Comparison of ENCODE assay signal across 14 cellular contexts in the genomic region with DNA sequence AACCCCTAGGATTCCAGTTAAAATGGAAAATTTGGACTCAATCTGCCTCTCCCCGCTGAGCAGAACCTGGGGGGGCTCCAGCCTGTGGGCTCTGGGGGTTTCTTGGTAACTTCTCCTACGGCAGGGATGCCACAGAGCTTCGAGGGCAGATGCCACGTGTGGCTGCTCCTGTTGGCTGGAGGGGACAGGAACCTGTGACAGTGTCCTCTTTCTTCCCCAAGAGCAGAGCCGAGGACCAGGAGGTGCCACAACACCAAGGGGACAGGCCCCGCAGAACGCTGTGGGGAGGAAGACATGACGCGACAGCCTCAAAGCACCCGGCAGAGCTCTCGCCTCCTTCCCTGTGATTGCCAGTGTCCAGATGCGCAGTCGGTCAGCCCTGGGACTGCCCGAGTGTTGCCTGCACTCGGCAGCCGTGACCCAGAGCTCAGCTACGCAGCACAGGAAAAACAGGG.
DNase-seq lines count a peak whose midpoint lies in the region; ATAC-seq, FAIRE-seq and TF ChIP-seq lines count a peak whose summit lies in the region.
"Had no signal": no experiment of that assay in that cellular context is flagged by ENCODE, and none has a peak within 500 bp of the region (broad histone marks: within the 10 kb centered on the region; RNA-seq: fewer than 3 reads in every experiment).

No MANE protein-coding gene starts in this region.

- no peak overlapping the region for H3K18ac ChIP-seq in mesenchymal stem cell (ENCODE audit: low read depth in 1 of 2, low read length in 2 of 2)

- H3K27ac Mint-ChIP-seq in T-helper 2 cell treated with Interferon-gamma antibody and Interleukin-4, amounts not matched to agents 5 μg/mL and 100 μg/mL, for 36 hours: no peak overlapping the region
- H3K27ac Mint-ChIP-seq: effector memory CD8-positive, alpha-beta T cell had no signal

- no peaks in the 10 kb centered on the region for H3K79me1 ChIP-seq in mesenchymal stem cell (replicated peaks; ENCODE audit: low read length, poor library complexity, severe bottlenecking)

- TF ChIP-seq EP300 in K562 (IDR thresholded peaks at IDR 0.05; ENCODE audit: low read length): no peak
- TF ChIP-seq EP300 in upper lobe of left lung (IDR thresholded peaks at IDR 0.05): no peak

- H2BK5ac ChIP-seq in mesenchymal stem cell (ENCODE audit: low read depth, low read length, poor library complexity, severe bottlenecking): no peak overlapping the region

- no peak for FAIRE-seq in K562 (lab: Jason Lieb, UNC)

- no peak overlapping the region for H2BK12ac ChIP-seq in mesenchymal stem cell (ENCODE audit: low read length in 2 of 2)

- no TSS peak for BruUV-seq in K562 (replicated peaks; lab: Mats Ljungman, UMichigan)

- in situ Hi-C loops in K562 (cut with MboI): no loop called here

- H3K9me3 ChIP-seq in K562 (replicated peaks; ENCODE audit: control insufficient read depth, insufficient read depth, low read depth, low read length) (no peaks in the 10 kb centered on the region), mesenchymal stem cell (ENCODE audit: control insufficient read depth, low read length) (no peaks in the 10 kb centered on the region), upper lobe of left lung (no peaks in the 10 kb centered on the region)
- H3K9me3 ChIP-seq: SJSA1 had no signal

- H3K4ac ChIP-seq in mesenchymal stem cell (ENCODE audit: low read depth in 1 of 2, low read length in 2 of 2): no peak overlapping the region

- peak overlapping the region; percentile 75 for H2BK15ac ChIP-seq in mesenchymal stem cell (ENCODE audit: low read depth, poor library complexity, severe bottlenecking)

- intact Hi-C loops in K562 (cut with micrococcal nuclease): no loop called here

- H3K14ac ChIP-seq in mesenchymal stem cell (ENCODE audit: low read length in 2 of 2): no peak overlapping the region

- no peak for TF ChIP-seq RAD21 in K562 (CRISPR knock-in tag; conservative IDR thresholded peaks at IDR 0.05 in 1 of 2, IDR thresholded peaks at IDR 0.05 in 1 of 2)

- POLR2A ChIA-PET in K562 (lab: Yijun Ruan, JAX): interaction anchor here (0.6 kb wide), 1 partner anchor 182 kb away, joined by 3 read pairs; the partner anchor contains the start of gene LRRC28

- H3K27me3 Mint-ChIP-seq in T-helper 2 cell treated with Interferon-gamma antibody and Interleukin-4, amounts not matched to agents 5 μg/mL and 100 μg/mL, for 36 hours (ENCODE audit: low read depth): no peaks in the 10 kb centered on the region

- H3K27me3 ChIP-seq in K562 (ENCODE audit: control insufficient read depth in 2 of 2, insufficient read depth in 2 of 2, low read length in 2 of 2) (peaks cover 28 to 87% of the 10 kb centered on the region in 2 experiments), mesenchymal stem cell (ENCODE audit: control insufficient read depth in 1 of 2, insufficient read depth in 1 of 2, low read length in 2 of 2) (peaks cover 0 to 6% of the 10 kb centered on the region in 2 experiments), upper lobe of left lung (no peaks in the 10 kb centered on the region)
- H3K27me3 ChIP-seq: SJSA1 had no signal

- DNase-seq in activated gamma-delta T cell treated with Interleukin-2 at 50 U/mL for 16 hours (peak; percentile 2), activated gamma-delta T cell (lab: John Stamatoyannopoulos, UW) (no peak), K562 (ENCODE audit: extremely low read depth in 1 of 4, low spot score in 3 of 4) (no peak), mesenchymal stem cell (no peak), upper lobe of left lung (peak; percentile 20 to 38), pons (ENCODE audit: low spot score) (no peak), NCI-H1694 treated with DMSO at 0.1 percent for 48 hours (lab: John Stamatoyannopoulos, UW) (no peak)
- no peak for DNase-seq in T-helper 2 cell treated with Interferon-gamma antibody and Interleukin-4, amounts not matched to agents 5 μg/mL and 100 μg/mL, for 36 hours (ENCODE audit: low spot score)
- DNase-seq: activated T-cell treated with anti-CD3 and anti-CD28 coated beads, Interleukin-2, amount 50 U/mL, for 4 hours; effector memory CD8-positive, alpha-beta T cell; NCI-H187; NCI-H82 had no signal

- H3K9me3 Mint-ChIP-seq in T-helper 2 cell treated with Interferon-gamma antibody and Interleukin-4, amounts not matched to agents 5 μg/mL and 100 μg/mL, for 36 hours: no peaks in the 10 kb centered on the region
- H3K9me3 Mint-ChIP-seq: activated T-cell treated with anti-CD3 and anti-CD28 coated beads, Interleukin-2, amount 50 U/mL, for 4 hours; brain; effector memory CD8-positive, alpha-beta T cell had no signal

- CTCF ChIA-PET in K562 (lab: Yijun Ruan, JAX; ENCODE audit: low intra/inter-chr PET ratio): no interaction called here

- H3K4me1 ChIP-seq in K562 (replicated peaks in 1 of 2; ENCODE audit: control insufficient read depth in 2 of 2, insufficient read depth in 2 of 2, low read length in 2 of 2) (peaks cover 0 to 22% of the 10 kb centered on the region in 2 experiments; a peak in 3 of 5 replicates), mesenchymal stem cell (ENCODE audit: control insufficient read depth, insufficient read depth, low read depth, low read length) (peaks cover 20% of the 10 kb centered on the region), upper lobe of left lung (peaks cover 38 to 60% (median 43%) of the 10 kb centered on the region in 4 donors)

- H3K36me3 Mint-ChIP-seq in T-helper 2 cell treated with Interferon-gamma antibody and Interleukin-4, amounts not matched to agents 5 μg/mL and 100 μg/mL, for 36 hours (ENCODE audit: low read depth): no peaks in the 10 kb centered on the region
- H3K36me3 Mint-ChIP-seq: brain had no signal

- no peak overlapping the region for H3K23ac ChIP-seq in mesenchymal stem cell (ENCODE audit: low read length in 2 of 2)

- 5% methylated on average over 16 of the region's 17 CpGs for WGBS in K562 (ENCODE audit: insufficient coverage, low coverage, missing lambda C conversion rate)
- WGBS in mesenchymal stem cell: 96% methylated on average over 17 of the region's 17 CpGs
- WGBS in upper lobe of left lung, 2 donors: 85 to 86% methylated on average over 6 to 17 of the region's 17 CpGs

- no peak overlapping the region for H3K27ac ChIP-seq in K562 (ENCODE audit: extremely low read depth, low read depth, low read length)
- H3K27ac ChIP-seq in mesenchymal stem cell (ENCODE audit: low read length, poor library complexity, severe bottlenecking): no peak overlapping the region
- H3K27ac ChIP-seq in upper lobe of left lung: peak overlapping the region; percentile 36 to 80 (median 57)
- H3K27ac ChIP-seq: SJSA1 had no signal

- H4K20me1 ChIP-seq in K562 (replicated peaks; ENCODE audit: control insufficient read depth, insufficient read depth, low read length): peaks cover 10% of the 10 kb centered on the region; the same call in 1 of the 2 replicates

- no peak overlapping the region for H2BK120ac ChIP-seq in mesenchymal stem cell (ENCODE audit: low read depth, low read length)

- no peaks in the 10 kb centered on the region for H3K79me2 ChIP-seq in K562 (ENCODE audit: control insufficient read depth, insufficient read depth, low read length)

- TF ChIP-seq CTCF in K562 (IDR thresholded peaks at IDR 0.05 in 2 of 3, conservative IDR thresholded peaks at IDR 0.05 in 1 of 3; ENCODE audit: insufficient read depth in 2 of 3, low read depth in 1 of 3, low read length in 3 of 3): no peak
- no peak for TF ChIP-seq CTCF in upper lobe of left lung (IDR thresholded peaks at IDR 0.05)

- H3K36me3 ChIP-seq in K562 (ENCODE audit: control insufficient read depth, insufficient read depth, low read length): no peaks in the 10 kb centered on the region
- no peaks in the 10 kb centered on the region for H3K36me3 ChIP-seq in mesenchymal stem cell (ENCODE audit: control insufficient read depth in 1 of 2, insufficient read depth in 2 of 2, low read depth in 1 of 2, low read length in 2 of 2)
- no peaks in the 10 kb centered on the region for H3K36me3 ChIP-seq in upper lobe of left lung
- H3K36me3 ChIP-seq: SJSA1 had no signal

- H3K4me3 ChIP-seq in K562: no peak overlapping the region
- no peak overlapping the region for H3K4me3 ChIP-seq in mesenchymal stem cell (ENCODE audit: insufficient read depth in 1 of 2, low read depth in 1 of 2, low read length in 2 of 2)
- H3K4me3 ChIP-seq in upper lobe of left lung: no peak overlapping the region
- H3K4me3 ChIP-seq: SJSA1 had no signal

- H3K4me3 Mint-ChIP-seq in T-helper 2 cell treated with Interferon-gamma antibody and Interleukin-4, amounts not matched to agents 5 μg/mL and 100 μg/mL, for 36 hours: no peak overlapping the region
- H3K4me3 Mint-ChIP-seq: activated T-cell treated with anti-CD3 and anti-CD28 coated beads, Interleukin-2, amount 50 U/mL, for 4 hours; brain; effector memory CD8-positive, alpha-beta T cell had no signal

- H3K9me1 ChIP-seq in K562 (ENCODE audit: control insufficient read depth, insufficient read depth, low read length): no peaks in the 10 kb centered on the region

- no peak for TF ChIP-seq POLR2A in K562 (conservative IDR thresholded peaks at IDR 0.05)
- no peak for TF ChIP-seq POLR2A in upper lobe of left lung (IDR thresholded peaks at IDR 0.05)

- H3K9ac ChIP-seq in K562 (ENCODE audit: insufficient read depth in 1 of 2, low read depth in 2 of 2, low read length in 2 of 2) (no peak overlapping the region), mesenchymal stem cell (ENCODE audit: low read length) (no peak overlapping the region)

- peak overlapping the region; percentile 5 for H4K91ac ChIP-seq in mesenchymal stem cell (ENCODE audit: low read length)

- H3K4me2 ChIP-seq in K562 (ENCODE audit: insufficient read depth, low read length) (no peak overlapping the region), mesenchymal stem cell (ENCODE audit: low read length, poor library complexity, severe bottlenecking) (no peak overlapping the region)

- H2AFZ ChIP-seq in K562 (ENCODE audit: low read depth, low read length): no peak overlapping the region
- no peak overlapping the region for H2AFZ ChIP-seq in mesenchymal stem cell (ENCODE audit: low read depth, low read length)

- H2AK5ac ChIP-seq in mesenchymal stem cell (ENCODE audit: low read length, severe bottlenecking): no peak overlapping the region

- H4K8ac ChIP-seq in mesenchymal stem cell (ENCODE audit: low read length): no peak overlapping the region

- peaks cover 9% of the 10 kb centered on the region for H3K4me1 Mint-ChIP-seq in T-helper 2 cell treated with Interferon-gamma antibody and Interleukin-4, amounts not matched to agents 5 μg/mL and 100 μg/mL, for 36 hours (ENCODE audit: low read depth)

- ATAC-seq in K562 (peak; percentile 19; the same call in 2 of the 3 replicates), upper lobe of left lung (ENCODE audit: low FRiP score in 2 of 2) (no peak)
- ATAC-seq: effector memory CD8-positive, alpha-beta T cell had no signal

TF ChIP-seq in K562, 482 proteins besides CTCF, POLR2A, EP300 and RAD21 (continues in another document):
- TF ChIP-seq ZNF143 (CRISPR knock-in tag; IDR thresholded peaks at IDR 0.05) (no peak), WHSC1 (IDR thresholded peaks at IDR 0.05; ENCODE audit: low read length) (no peak), ILF3 (IDR thresholded peaks at IDR 0.05; ENCODE audit: borderline replicate concordance) (no peak), RBBP5 (IDR thresholded peaks at IDR 0.05; ENCODE audit: borderline replicate concordance, insufficient read depth, low read length, poor library complexity, severe bottlenecking) (no peak), HCFC1 (IDR thresholded peaks at IDR 0.05; ENCODE audit: low read depth, low read length) (no peak), MTF1 (CRISPR knock-in tag; IDR thresholded peaks at IDR 0.05; ENCODE audit: borderline replicate concordance) (no peak)

Comparison
In these comparisons a context has a peak if more than half of its experiments do, and no peak if none do; other contexts are left out.
1. DNase-seq: peak in activated gamma-delta T cell treated with Interleukin-2 at 50 U/mL for 16 hours (single experiment) and upper lobe of left lung (2 of 2); none in activated gamma-delta T cell (single experiment), K562 (0 of 4), mesenchymal stem cell (single experiment), pons (single experiment), NCI-H1694 treated with DMSO at 0.1 percent for 48 hours (single experiment) and T-helper 2 cell treated with Interferon-gamma antibody and Interleukin-4, amounts not matched to agents 5 μg/mL and 100 μg/mL, for 36 hours (single experiment).
2. H3K27ac ChIP-seq: peak in upper lobe of left lung (4 of 4); none in K562 (single experiment) and mesenchymal stem cell (single experiment).